In genomic region chr10:119597405-119598186, GRCh38 we compare ENCODE assay signal across 8 cellular contexts. TPM values are rescaled to one million over a fixed set of nuclear protein-coding genes. Genes with fewer than 3 reads are reported as not detected.
DNase-seq lines count a peak whose midpoint lies in the region; ATAC-seq, FAIRE-seq and TF ChIP-seq lines count a peak whose summit lies in the region.

No MANE protein-coding gene starts in this region.

- peaks cover 29 to 51% (median 46%) of the 10 kb centered on the region in 4 donors for H3K4me1 Mint-ChIP-seq in CD4-positive, CD25-positive, alpha-beta regulatory T cell
- H3K4me1 Mint-ChIP-seq in activated CD8-positive, alpha-beta T cell treated with anti-CD3 and anti-CD28 coated beads, Interleukin-2, amount 10 ng/mL, durations not matched to agents 7 days and 5 days (ENCODE audit: low read depth) = peaks cover 37% of the 10 kb centered on the region
- peaks cover 30% of the 10 kb centered on the region for H3K4me1 Mint-ChIP-seq in type B pancreatic cell (ENCODE audit: unreplicated experiment)

- H3K27me3 ChIP-seq in CD4-positive, CD25-positive, alpha-beta regulatory T cell (ENCODE audit: control insufficient read depth, insufficient read depth, low read length) = no peaks in the 10 kb centered on the region

- TF ChIP-seq CTCF in kidney (IDR thresholded peaks at IDR 0.05; ENCODE audit: borderline replicate concordance, extremely low read depth, insufficient read depth) (no peak), type B pancreatic cell (conservative IDR thresholded peaks at IDR 0.05) (no peak)

- peaks cover 6% of the 10 kb centered on the region for H3K27me3 Mint-ChIP-seq in CD4-positive, CD25-positive, alpha-beta regulatory T cell
- no peaks in the 10 kb centered on the region for H3K27me3 Mint-ChIP-seq in activated CD8-positive, alpha-beta T cell treated with anti-CD3 and anti-CD28 coated beads, Interleukin-2, amount 10 ng/mL, durations not matched to agents 7 days and 5 days (ENCODE audit: low read depth)
- H3K27me3 Mint-ChIP-seq in type B pancreatic cell = no peaks in the 10 kb centered on the region

- POLR2A ChIA-PET in activated CD8-positive, alpha-beta T cell treated with anti-CD3 and anti-CD28 coated beads, Interleukin-2, amount 10 ng/mL, durations not matched to agents 7 days and 5 days (lab: Charles Lee) = interaction anchor here (0.6 to 1.0 kb wide), 2 partner anchors 59 to 391 kb away, joined by 3 read pairs; no protein-coding TSS in a partner anchor

- peak overlapping the region; percentile 84 for H3K4me3 ChIP-seq in CD4-positive, CD25-positive, alpha-beta regulatory T cell (ENCODE audit: low read depth, low read length)
- peak overlapping the region; percentile 43 to 93 for H3K4me3 ChIP-seq in kidney (ENCODE audit: low read length in 2 of 2)

- H3K27ac ChIP-seq in CD4-positive, CD25-positive, alpha-beta regulatory T cell (ENCODE audit: insufficient read depth, low read length, poor library complexity, severe bottlenecking) = peak overlapping the region; percentile 97
- H3K27ac ChIP-seq in kidney (ENCODE audit: low read depth in 2 of 2, low read length in 2 of 2) = no peak overlapping the region

- no peaks in the 10 kb centered on the region for H3K9me3 Mint-ChIP-seq in CD4-positive, CD25-positive, alpha-beta regulatory T cell
- no peaks in the 10 kb centered on the region for H3K9me3 Mint-ChIP-seq in activated CD8-positive, alpha-beta T cell treated with anti-CD3 and anti-CD28 coated beads, Interleukin-2, amount 10 ng/mL, durations not matched to agents 7 days and 5 days (ENCODE audit: insufficient read depth)
- H3K9me3 Mint-ChIP-seq in type B pancreatic cell = no peaks in the 10 kb centered on the region

- H3K9me3 ChIP-seq in CD4-positive, CD25-positive, alpha-beta regulatory T cell (ENCODE audit: control insufficient read depth in 2 of 2, low read length in 2 of 2) = no peaks in the 10 kb centered on the region
- no peaks in the 10 kb centered on the region for H3K9me3 ChIP-seq in kidney (ENCODE audit: control insufficient read depth in 1 of 2, low read length in 2 of 2)

- peak overlapping the region; percentile 92 to 100 (median 99) for H3K27ac Mint-ChIP-seq in CD4-positive, CD25-positive, alpha-beta regulatory T cell
- H3K27ac Mint-ChIP-seq in activated CD8-positive, alpha-beta T cell treated with anti-CD3 and anti-CD28 coated beads, Interleukin-2, amount 10 ng/mL, durations not matched to agents 7 days and 5 days = peak overlapping the region; percentile 96
- H3K27ac Mint-ChIP-seq in type B pancreatic cell = peak overlapping the region; percentile 97

- H3K4me3 Mint-ChIP-seq in CD4-positive, CD25-positive, alpha-beta regulatory T cell = peak overlapping the region; percentile 97 to 100 (median 100)
- peak overlapping the region; percentile 93 for H3K4me3 Mint-ChIP-seq in activated CD8-positive, alpha-beta T cell treated with anti-CD3 and anti-CD28 coated beads, Interleukin-2, amount 10 ng/mL, durations not matched to agents 7 days and 5 days
- H3K4me3 Mint-ChIP-seq in type B pancreatic cell = peak overlapping the region; percentile 92

- intact Hi-C loops in kidney (cut with DNase I) = no loop called here

- peaks cover 4% of the 10 kb centered on the region for H3K36me3 ChIP-seq in CD4-positive, CD25-positive, alpha-beta regulatory T cell (ENCODE audit: control insufficient read depth, insufficient read depth, low read length)
- no peaks in the 10 kb centered on the region for H3K36me3 ChIP-seq in kidney (ENCODE audit: control insufficient read depth in 1 of 2, insufficient read depth in 2 of 2, low read length in 2 of 2)

- H3K4me1 ChIP-seq in CD4-positive, CD25-positive, alpha-beta regulatory T cell (ENCODE audit: control insufficient read depth, insufficient read depth, low read length, poor library complexity, severe bottlenecking) = peaks cover 32% of the 10 kb centered on the region
- peaks cover 17 to 18% of the 10 kb centered on the region in 2 donors for H3K4me1 ChIP-seq in kidney (ENCODE audit: control insufficient read depth in 1 of 2, insufficient read depth in 1 of 2, low read depth in 1 of 2, low read length in 2 of 2)

- H3K9ac ChIP-seq in kidney (ENCODE audit: low read length in 2 of 2) = peak overlapping the region in 1 of 2 donors; percentile 66

- no peak for FAIRE-seq in kidney (lab: Jason Lieb, UNC)

- no peak for ATAC-seq in CD4-positive, CD25-positive, alpha-beta regulatory T cell (ENCODE audit: low read depth in 2 of 2)
- peak; percentile 20 for ATAC-seq in GM21619 (IDR thresholded peaks at IDR 0.05; ENCODE audit: unreplicated experiment)
- ATAC-seq in activated CD8-positive, alpha-beta T cell treated with anti-CD3 and anti-CD28 coated beads, Interleukin-2, amount 10 ng/mL, durations not matched to agents 7 days and 5 days = no peak

- no peak for DNase-seq in CD4-positive, CD25-positive, alpha-beta regulatory T cell
- DNase-seq in activated CD8-positive, alpha-beta T cell treated with anti-CD3 and anti-CD28 coated beads, Interleukin-2, amount 10 ng/mL, durations not matched to agents 7 days and 5 days = peak; percentile 18
- DNase-seq in kidney (no peak), type B pancreatic cell (ENCODE audit: extremely low spot score, unreplicated experiment) (no peak), SHP77 (lab: John Stamatoyannopoulos, UW) (no peak), pons (ENCODE audit: low spot score) (no peak), NCI-H146 treated with DMSO at 0.1 percent for 48 hours (lab: John Stamatoyannopoulos, UW; ENCODE audit: unreplicated experiment) (no peak)

- CTCF ChIA-PET in activated CD8-positive, alpha-beta T cell treated with anti-CD3 and anti-CD28 coated beads, Interleukin-2, amount 10 ng/mL, durations not matched to agents 7 days and 5 days (lab: Charles Lee) = interaction anchor here (1.1 kb wide), 2 partner anchors 47 to 262 kb away, joined by 3 read pairs; no protein-coding TSS in a partner anchor

- peaks cover 9% of the 10 kb centered on the region for H3K36me3 Mint-ChIP-seq in CD4-positive, CD25-positive, alpha-beta regulatory T cell
- peaks cover 25% of the 10 kb centered on the region for H3K36me3 Mint-ChIP-seq in activated CD8-positive, alpha-beta T cell treated with anti-CD3 and anti-CD28 coated beads, Interleukin-2, amount 10 ng/mL, durations not matched to agents 7 days and 5 days (ENCODE audit: low read depth)
- H3K36me3 Mint-ChIP-seq in type B pancreatic cell = peaks cover 6% of the 10 kb centered on the region

RNA-seq across cellular contexts. Expression of gene TIAL1, which starts 0.8 kb away (rescaled TPM):
- 205 TPM for total RNA-seq in CD4-positive, CD25-positive, alpha-beta regulatory T cell
- 10 to 100 TPM in 2 of 4 donors, 1 to 10 TPM in 2; 9.2 to 16.6 (median 10.8) TPM for polyA plus RNA-seq in CD4-positive, CD25-positive, alpha-beta regulatory T cell
- total RNA-seq in activated CD8-positive, alpha-beta T cell treated with anti-CD3 and anti-CD28 coated beads, Interleukin-2, amount 10 ng/mL, durations not matched to agents 7 days and 5 days = 100 to 1,000 TPM; 173 to 177 TPM
- total RNA-seq in kidney = 88.8 TPM
- polyA plus RNA-seq in kidney (ENCODE audit: insufficient read depth, low read depth, low replicate concordance) = 46.7 TPM
- 132 and 153 TPM in 2 replicates for total RNA-seq in type B pancreatic cell (ENCODE audit: low replicate concordance)

RNA-seq across cellular contexts. Expression of gene BAG3, which starts 53.6 kb away (rescaled TPM):
- total RNA-seq in CD4-positive, CD25-positive, alpha-beta regulatory T cell = 38.2 TPM
- 1 to 10 TPM; 6.7 to 8.7 (median 7.4) TPM for polyA plus RNA-seq in CD4-positive, CD25-positive, alpha-beta regulatory T cell
- 10 to 100 TPM; 14.2 to 14.7 TPM for total RNA-seq in activated CD8-positive, alpha-beta T cell treated with anti-CD3 and anti-CD28 coated beads, Interleukin-2, amount 10 ng/mL, durations not matched to agents 7 days and 5 days
- total RNA-seq in kidney (42.0 TPM), type B pancreatic cell (ENCODE audit: low replicate concordance) (24.9 and 29.3 TPM in 2 replicates)
- 54.9 TPM for polyA plus RNA-seq in kidney (ENCODE audit: insufficient read depth, low read depth, low replicate concordance)

RNA-seq across cellular contexts. Expression of gene RGS10, which starts 55.1 kb away (rescaled TPM):
- total RNA-seq in CD4-positive, CD25-positive, alpha-beta regulatory T cell = 85.7 TPM
- polyA plus RNA-seq in CD4-positive, CD25-positive, alpha-beta regulatory T cell = 100 to 1,000 TPM; 165 to 188 (median 183) TPM
- total RNA-seq in activated CD8-positive, alpha-beta T cell treated with anti-CD3 and anti-CD28 coated beads, Interleukin-2, amount 10 ng/mL, durations not matched to agents 7 days and 5 days = 100 to 1,000 TPM; 166 TPM
- total RNA-seq in kidney (19.9 TPM), type B pancreatic cell (ENCODE audit: low replicate concordance) (10.2 and 16.0 TPM in 2 replicates)
- polyA plus RNA-seq in kidney (ENCODE audit: insufficient read depth, low read depth, low replicate concordance) = 25.4 TPM
